Comparison of ENCODE assay signal across 1 cellular context in genomic region chr14:20970983-20971704, GRCh38.
TF ChIP-seq lines count a peak whose summit lies in the region.

No MANE protein-coding gene starts in this region.

TF ChIP-seq in SK-N-SH, 30 proteins besides CTCF, POLR2A, EP300 and RAD21 (continued from another document):
- TF ChIP-seq FOXM1 (IDR thresholded peaks at IDR 0.05; ENCODE audit: low read depth) = no peak
- no peak for TF ChIP-seq JUND (IDR thresholded peaks at IDR 0.05)
- TF ChIP-seq SMC3 (IDR thresholded peaks at IDR 0.05; ENCODE audit: low read depth, low read length) = peak; percentile 70
- no peak for TF ChIP-seq TEAD4 (IDR thresholded peaks at IDR 0.05; ENCODE audit: borderline replicate concordance, insufficient read depth)
- no peak for TF ChIP-seq GATA2 (CRISPR knock-in tag; IDR thresholded peaks at IDR 0.05)
- 0 out of 2 replicates have a peak, but pooled peaks have one; percentile 8 for TF ChIP-seq MAX (IDR thresholded peaks at IDR 0.05; ENCODE audit: low read depth)
- no peak for TF ChIP-seq NFIC (IDR thresholded peaks at IDR 0.05; ENCODE audit: borderline replicate concordance)
- TF ChIP-seq TCF12 (IDR thresholded peaks at IDR 0.05) = no peak
